ENCODE assay signal across 1 cellular context in the genomic region with DNA sequence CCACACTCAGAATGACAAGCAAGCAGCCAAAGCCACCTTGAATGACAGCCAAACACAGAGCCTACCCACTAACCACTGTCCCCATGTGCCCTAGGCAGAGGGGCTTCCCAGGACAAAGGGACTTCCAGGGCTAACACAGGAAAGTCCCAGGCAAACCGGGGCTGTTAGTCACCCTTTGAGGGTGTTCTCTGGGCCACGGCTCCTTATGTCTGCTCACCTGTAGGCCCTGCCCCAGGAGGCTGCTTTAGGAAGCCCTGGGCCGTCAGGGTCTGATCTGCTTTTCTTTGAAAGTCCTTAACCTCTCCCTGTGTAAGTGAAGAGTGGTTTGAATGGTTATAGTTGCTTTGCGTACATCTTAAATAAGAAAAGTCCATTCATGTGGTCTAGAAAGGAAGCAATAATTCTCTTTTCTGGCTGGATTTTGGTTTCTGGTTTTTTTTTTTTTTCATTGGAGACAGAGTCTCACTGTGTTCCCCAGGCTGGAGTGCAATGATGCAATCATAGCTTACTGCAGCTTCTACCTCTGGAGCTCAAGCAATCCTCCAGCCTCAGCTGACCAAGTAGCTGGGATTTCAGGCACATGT.
A peak's percentile ranks its signal among the peaks of the same experiment; 100 is the strongest.
TF ChIP-seq lines count a peak whose summit lies in the region.

No MANE protein-coding gene starts in this region.

TF ChIP-seq in GM12878, 131 proteins besides CTCF, POLR2A, EP300 and RAD21 (continued from another document):
- TF ChIP-seq, protein P1, sequence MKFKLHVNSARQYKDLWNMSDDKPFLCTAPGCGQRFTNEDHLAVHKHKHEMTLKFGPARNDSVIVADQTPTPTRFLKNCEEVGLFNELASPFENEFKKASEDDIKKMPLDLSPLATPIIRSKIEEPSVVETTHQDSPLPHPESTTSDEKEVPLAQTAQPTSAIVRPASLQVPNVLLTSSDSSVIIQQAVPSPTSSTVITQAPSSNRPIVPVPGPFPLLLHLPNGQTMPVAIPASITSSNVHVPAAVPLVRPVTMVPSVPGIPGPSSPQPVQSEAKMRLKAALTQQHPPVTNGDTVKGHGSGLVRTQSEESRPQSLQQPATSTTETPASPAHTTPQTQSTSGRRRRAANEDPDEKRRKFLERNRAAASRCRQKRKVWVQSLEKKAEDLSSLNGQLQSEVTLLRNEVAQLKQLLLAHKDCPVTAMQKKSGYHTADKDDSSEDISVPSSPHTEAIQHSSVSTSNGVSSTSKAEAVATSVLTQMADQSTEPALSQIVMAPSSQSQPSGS (IDR thresholded peaks at IDR 0.05; ENCODE audit: low read length), result peak; percentile 55; the same call in 1 of the 2 replicates
- TF ChIP-seq ZBED1 (IDR thresholded peaks at IDR 0.05; ENCODE audit: borderline replicate concordance) (no peak), BMI1 (IDR thresholded peaks at IDR 0.05; ENCODE audit: borderline replicate concordance) (no peak), PAX8 (IDR thresholded peaks at IDR 0.05) (no peak), JUNB (IDR thresholded peaks at IDR 0.05) (no peak), WRNIP1 (IDR thresholded peaks at IDR 0.05; ENCODE audit: borderline replicate concordance, low read depth, low read length) (no peak), RUNX3 (IDR thresholded peaks at IDR 0.05; ENCODE audit: low read length) (peak; percentile 76), SREBF2 (IDR thresholded peaks at IDR 0.05; ENCODE audit: low read length) (no peak), ZNF274 (IDR thresholded peaks at IDR 0.05; ENCODE audit: insufficient read depth, insufficient read length) (no peak), SUPT20H (IDR thresholded peaks at IDR 0.05; ENCODE audit: borderline replicate concordance, control insufficient read depth, low read depth, low read length) (no peak), NFIC (IDR thresholded peaks at IDR 0.05; ENCODE audit: low read depth, low read length) (0 out of 2 replicates have a peak, but pooled peaks have one; percentile 21), CBFB (IDR thresholded peaks at IDR 0.05; ENCODE audit: low read depth) (no peak), ZNF24 (IDR thresholded peaks at IDR 0.05) (no peak)
- TF ChIP-seq, protein P2, sequence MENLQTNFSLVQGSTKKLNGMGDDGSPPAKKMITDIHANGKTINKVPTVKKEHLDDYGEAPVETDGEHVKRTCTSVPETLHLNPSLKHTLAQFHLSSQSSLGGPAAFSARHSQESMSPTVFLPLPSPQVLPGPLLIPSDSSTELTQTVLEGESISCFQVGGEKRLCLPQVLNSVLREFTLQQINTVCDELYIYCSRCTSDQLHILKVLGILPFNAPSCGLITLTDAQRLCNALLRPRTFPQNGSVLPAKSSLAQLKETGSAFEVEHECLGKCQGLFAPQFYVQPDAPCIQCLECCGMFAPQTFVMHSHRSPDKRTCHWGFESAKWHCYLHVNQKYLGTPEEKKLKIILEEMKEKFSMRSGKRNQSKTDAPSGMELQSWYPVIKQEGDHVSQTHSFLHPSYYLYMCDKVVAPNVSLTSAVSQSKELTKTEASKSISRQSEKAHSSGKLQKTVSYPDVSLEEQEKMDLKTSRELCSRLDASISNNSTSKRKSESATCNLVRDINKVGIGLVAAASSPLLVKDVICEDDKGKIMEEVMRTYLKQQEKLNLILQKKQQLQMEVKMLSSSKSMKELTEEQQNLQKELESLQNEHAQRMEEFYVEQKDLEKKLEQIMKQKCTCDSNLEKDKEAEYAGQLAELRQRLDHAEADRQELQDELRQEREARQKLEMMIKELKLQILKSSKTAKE (IDR thresholded peaks at IDR 0.05; ENCODE audit: low read depth, poor library complexity, severe bottlenecking), result peak; percentile 49
- TF ChIP-seq, protein P3, sequence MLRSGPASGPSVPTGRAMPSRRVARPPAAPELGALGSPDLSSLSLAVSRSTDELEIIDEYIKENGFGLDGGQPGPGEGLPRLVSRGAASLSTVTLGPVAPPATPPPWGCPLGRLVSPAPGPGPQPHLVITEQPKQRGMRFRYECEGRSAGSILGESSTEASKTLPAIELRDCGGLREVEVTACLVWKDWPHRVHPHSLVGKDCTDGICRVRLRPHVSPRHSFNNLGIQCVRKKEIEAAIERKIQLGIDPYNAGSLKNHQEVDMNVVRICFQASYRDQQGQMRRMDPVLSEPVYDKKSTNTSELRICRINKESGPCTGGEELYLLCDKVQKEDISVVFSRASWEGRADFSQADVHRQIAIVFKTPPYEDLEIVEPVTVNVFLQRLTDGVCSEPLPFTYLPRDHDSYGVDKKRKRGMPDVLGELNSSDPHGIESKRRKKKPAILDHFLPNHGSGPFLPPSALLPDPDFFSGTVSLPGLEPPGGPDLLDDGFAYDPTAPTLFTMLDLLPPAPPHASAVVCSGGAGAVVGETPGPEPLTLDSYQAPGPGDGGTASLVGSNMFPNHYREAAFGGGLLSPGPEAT (IDR thresholded peaks at IDR 0.05; ENCODE audit: low read depth), result peak; percentile 98
- TF ChIP-seq, protein P4, sequence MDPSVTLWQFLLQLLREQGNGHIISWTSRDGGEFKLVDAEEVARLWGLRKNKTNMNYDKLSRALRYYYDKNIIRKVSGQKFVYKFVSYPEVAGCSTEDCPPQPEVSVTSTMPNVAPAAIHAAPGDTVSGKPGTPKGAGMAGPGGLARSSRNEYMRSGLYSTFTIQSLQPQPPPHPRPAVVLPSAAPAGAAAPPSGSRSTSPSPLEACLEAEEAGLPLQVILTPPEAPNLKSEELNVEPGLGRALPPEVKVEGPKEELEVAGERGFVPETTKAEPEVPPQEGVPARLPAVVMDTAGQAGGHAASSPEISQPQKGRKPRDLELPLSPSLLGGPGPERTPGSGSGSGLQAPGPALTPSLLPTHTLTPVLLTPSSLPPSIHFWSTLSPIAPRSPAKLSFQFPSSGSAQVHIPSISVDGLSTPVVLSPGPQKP (IDR thresholded peaks at IDR 0.05; ENCODE audit: low read depth, low read length), result no peak
- TF ChIP-seq, protein P5, sequence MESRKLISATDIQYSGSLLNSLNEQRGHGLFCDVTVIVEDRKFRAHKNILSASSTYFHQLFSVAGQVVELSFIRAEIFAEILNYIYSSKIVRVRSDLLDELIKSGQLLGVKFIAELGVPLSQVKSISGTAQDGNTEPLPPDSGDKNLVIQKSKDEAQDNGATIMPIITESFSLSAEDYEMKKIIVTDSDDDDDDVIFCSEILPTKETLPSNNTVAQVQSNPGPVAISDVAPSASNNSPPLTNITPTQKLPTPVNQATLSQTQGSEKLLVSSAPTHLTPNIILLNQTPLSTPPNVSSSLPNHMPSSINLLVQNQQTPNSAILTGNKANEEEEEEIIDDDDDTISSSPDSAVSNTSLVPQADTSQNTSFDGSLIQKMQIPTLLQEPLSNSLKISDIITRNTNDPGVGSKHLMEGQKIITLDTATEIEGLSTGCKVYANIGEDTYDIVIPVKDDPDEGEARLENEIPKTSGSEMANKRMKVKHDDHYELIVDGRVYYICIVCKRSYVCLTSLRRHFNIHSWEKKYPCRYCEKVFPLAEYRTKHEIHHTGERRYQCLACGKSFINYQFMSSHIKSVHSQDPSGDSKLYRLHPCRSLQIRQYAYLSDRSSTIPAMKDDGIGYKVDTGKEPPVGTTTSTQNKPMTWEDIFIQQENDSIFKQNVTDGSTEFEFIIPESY (IDR thresholded peaks at IDR 0.05), result no peak
